8 cellular contexts compared by ENCODE assay signal in the genomic region with DNA sequence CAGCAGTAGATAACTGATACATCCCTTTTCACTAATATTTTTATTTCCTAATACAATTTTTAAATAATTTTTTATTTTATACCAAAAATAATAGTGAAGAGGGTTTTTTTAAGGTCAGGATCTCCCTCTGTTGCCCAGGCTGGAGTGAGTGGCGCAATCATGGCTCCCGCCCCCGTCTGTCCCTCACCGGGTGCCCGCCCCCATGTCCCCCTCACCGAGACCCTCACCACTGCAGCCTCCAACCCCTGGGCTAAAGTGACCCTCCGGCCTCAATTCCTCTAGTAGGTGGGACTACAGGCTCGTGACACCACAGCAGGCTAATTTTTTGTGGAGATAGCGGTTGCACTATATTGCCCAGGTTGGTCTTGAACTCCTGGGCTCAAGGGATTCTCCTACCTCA.
DNase-seq lines count a peak whose midpoint lies in the region; ATAC-seq and TF ChIP-seq lines count a peak whose summit lies in the region.

No MANE protein-coding gene starts in this region.

- peaks cover 44% of the 10 kb centered on the region for H3K4me1 Mint-ChIP-seq in nephron

- no peak for TF ChIP-seq POLR2A in NB4 (IDR thresholded peaks at IDR 0.05; ENCODE audit: extremely low read depth, insufficient read length)

- H3K27ac Mint-ChIP-seq in nephron, result peak overlapping the region; percentile 99 to 100 (median 99)

- ATAC-seq in HG02798 (IDR thresholded peaks at IDR 0.05; ENCODE audit: poor library complexity, unreplicated experiment), result no peak
- no peak for ATAC-seq in activated CD4-positive, CD25-positive, alpha-beta regulatory T cell treated with anti-CD3 and anti-CD28 coated beads, Interleukin-2, amount 50 U/mL, for 24 hours

- H3K36me3 Mint-ChIP-seq in nephron (ENCODE audit: low read depth), result peaks cover 11% of the 10 kb centered on the region

- DNase-seq in AG09309 (ENCODE audit: low read depth) (no peak), NB4 (ENCODE audit: low read depth) (peak; percentile 32), DMS 273 (lab: John Stamatoyannopoulos, UW; ENCODE audit: unreplicated experiment) (no peak), GM19238 (ENCODE audit: insufficient read length, low spot score) (no peak)
- DNase-seq in effector memory CD4-positive, alpha-beta T cell, result no peak

- H3K9me3 Mint-ChIP-seq in nephron, result no peaks in the 10 kb centered on the region

- TF ChIP-seq CTCF in AG09309 (IDR thresholded peaks at IDR 0.05; ENCODE audit: control insufficient read depth, insufficient read depth, low read depth, low read length, missing control alignments) (no peak), NB4 (IDR thresholded peaks at IDR 0.05; ENCODE audit: low read depth, low read length) (no peak), nephron (IDR thresholded peaks at IDR 0.05; ENCODE audit: unreplicated experiment in 3 of 3) (no peak)

- H3K9me3 ChIP-seq in effector memory CD4-positive, alpha-beta T cell (ENCODE audit: control insufficient read depth, low read length), result no peaks in the 10 kb centered on the region

- peaks cover 11% of the 10 kb centered on the region for H3K4me1 ChIP-seq in effector memory CD4-positive, alpha-beta T cell (ENCODE audit: control insufficient read depth, insufficient read depth, low read length, poor library complexity, severe bottlenecking)

- H3K27me3 Mint-ChIP-seq in nephron (ENCODE audit: low read depth), result no peaks in the 10 kb centered on the region

- no peaks in the 10 kb centered on the region for H3K27me3 ChIP-seq in effector memory CD4-positive, alpha-beta T cell (replicated peaks; ENCODE audit: control insufficient read depth, insufficient read depth, low read length, poor library complexity, severe bottlenecking)

- peak overlapping the region; percentile 90 for H3K4me3 ChIP-seq in AG09309 (ENCODE audit: control insufficient read depth, low read depth, low read length)
- H3K4me3 ChIP-seq in NB4 (ENCODE audit: low read depth, low read length), result peak overlapping the region; percentile 72
- H3K4me3 ChIP-seq in effector memory CD4-positive, alpha-beta T cell (ENCODE audit: insufficient read depth, low read depth, low read length, poor library complexity, severe bottlenecking), result peak overlapping the region; percentile 70

- H3K4me3 Mint-ChIP-seq in nephron, result peak overlapping the region; percentile 91 to 95 (median 93)

- no peaks in the 10 kb centered on the region for H3K36me3 ChIP-seq in effector memory CD4-positive, alpha-beta T cell (ENCODE audit: control insufficient read depth, insufficient read depth, low read length)

- H3K27ac ChIP-seq in effector memory CD4-positive, alpha-beta T cell (ENCODE audit: insufficient read depth, low read length, poor library complexity, severe bottlenecking), result peak overlapping the region; percentile 85
